Comparison of ENCODE assay signal across 7 cellular contexts in the genomic region with DNA sequence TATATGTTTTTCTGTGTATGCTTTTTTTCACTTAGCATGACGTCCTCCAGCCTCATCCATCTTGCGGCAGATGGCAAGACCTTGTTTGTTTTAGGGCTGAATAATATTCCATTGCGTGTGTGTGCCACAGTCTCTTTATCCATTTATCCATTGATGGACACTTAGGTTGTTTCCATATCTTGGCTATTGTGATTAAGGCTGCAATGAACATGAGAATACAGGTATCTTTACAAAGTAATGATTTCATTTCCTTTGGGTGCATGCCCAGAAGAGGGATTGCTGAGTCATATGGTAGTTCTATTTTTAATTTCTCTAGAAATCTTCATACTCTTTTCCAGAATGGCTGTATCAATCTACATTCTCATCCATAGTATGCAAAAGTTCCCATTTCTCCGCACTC.
DNase-seq lines count a peak whose midpoint lies in the region; ATAC-seq and TF ChIP-seq lines count a peak whose summit lies in the region.
"Not testable (repeated sequence)": the region's sequence is repeated elsewhere in the genome, so short reads cannot be mapped to it uniquely, and the experiment has no call there.

No MANE protein-coding gene starts in this region.

- intact Hi-C loops in Panc1 (cut with micrococcal nuclease; ENCODE audit: unreplicated experiment): not testable (repeated sequence)

- not testable (repeated sequence) for H3K4me3 ChIP-seq in GM23248; Panc1 (ENCODE audit: low read depth in 2 of 2, low read length in 2 of 2); astrocyte of the spinal cord (ENCODE audit: low read depth, low read length); epithelial cell of esophagus (ENCODE audit: low read length); fibroblast of the aortic adventitia (ENCODE audit: low read depth, low read length)

- POLR2A ChIA-PET in Panc1 (lab: Charles Lee); WTC11 (lab: Charles Lee): not testable (repeated sequence)

- WGBS in GM23248 (ENCODE audit: low coverage in 1 of 2, low lambda C conversion rate in 2 of 2, missing lambda C conversion rate in 2 of 2), 2 experiments: 80 to 88% methylated on average over 4 of the region's 4 CpGs

- not testable (repeated sequence) for H3K9me2 ChIP-seq in GM23248 (ENCODE audit: insufficient read depth)

- ATAC-seq in Panc1, WTC11: not testable (repeated sequence)

- H3K27me3 Mint-ChIP-seq in WTC11 (ENCODE audit: low read depth): not testable (repeated sequence)

- H3K9me3 ChIP-seq in GM23248 (ENCODE audit: low read depth); Panc1 (ENCODE audit: control insufficient read depth, insufficient read depth, low read depth, low read length): not testable (repeated sequence)

- peaks cover 43% of the 10 kb centered on the region for H3K4me1 Mint-ChIP-seq in WTC11

- not testable (repeated sequence) for H3K27ac ChIP-seq in GM23248; Panc1 (ENCODE audit: low read length)

- not testable (repeated sequence) for H3K9ac ChIP-seq in GM23248

- peak overlapping the region; percentile 74; the same call in 1 of the 2 replicates for H3K27ac Mint-ChIP-seq in WTC11

- not testable (repeated sequence) for H3F3A ChIP-seq in GM23248 (ENCODE audit: insufficient read depth)

- H2AFZ ChIP-seq in GM23248: not testable (repeated sequence)

- TF ChIP-seq CTCF in Panc1 (IDR thresholded peaks at IDR 0.05); WTC11 (IDR thresholded peaks at IDR 0.05); astrocyte of the spinal cord (IDR thresholded peaks at IDR 0.05; ENCODE audit: low read depth, low read length); epithelial cell of esophagus (IDR thresholded peaks at IDR 0.05; ENCODE audit: insufficient read depth, low read depth, low read length, missing control alignments); fibroblast of the aortic adventitia (IDR thresholded peaks at IDR 0.05; ENCODE audit: insufficient read depth, low read length): not testable (repeated sequence)

- not testable (repeated sequence) for H3K4me2 ChIP-seq in GM23248 (ENCODE audit: unreplicated experiment)

- H3K79me2 ChIP-seq in GM23248 (ENCODE audit: insufficient read depth): not testable (repeated sequence)

- CTCF ChIA-PET in Panc1 (lab: Charles Lee); WTC11 (lab: Charles Lee): not testable (repeated sequence)

- not testable (repeated sequence) for H4K20me1 ChIP-seq in GM23248 (ENCODE audit: insufficient read depth)

- H3K9me3 Mint-ChIP-seq in WTC11: not testable (repeated sequence)

- H3K36me3 ChIP-seq in GM23248 (ENCODE audit: low read depth); Panc1 (ENCODE audit: control insufficient read depth, insufficient read depth, low read length): not testable (repeated sequence)

- not testable (repeated sequence) for BruUV-seq in Panc1 (replicated peaks; lab: Mats Ljungman, UMichigan)

- H3K27me3 ChIP-seq in GM23248 (replicated peaks; ENCODE audit: insufficient read depth); Panc1 (ENCODE audit: control insufficient read depth, insufficient read depth, low read length): not testable (repeated sequence)

- H3K36me3 Mint-ChIP-seq in WTC11: not testable (repeated sequence)

- DNase-seq in GM23248 (peak; percentile 65), M059J (ENCODE audit: low read depth) (peak; percentile 44), Panc1 (ENCODE audit: low read depth, low spot score) (peak; percentile 7), astrocyte of the spinal cord (ENCODE audit: low read depth, low spot score) (peak; percentile 27), epithelial cell of esophagus (ENCODE audit: low read depth) (peak; percentile 24), fibroblast of the aortic adventitia (ENCODE audit: low read depth) (peak; percentile 87)
- not testable (repeated sequence) for DNase-seq in WTC11 (ENCODE audit: low spot score)

- not testable (repeated sequence) for H3K4me3 Mint-ChIP-seq in WTC11

- in situ Hi-C loops in GM23248 (cut with MboI); Panc1 (cut with HindIII; ENCODE audit: low pct_unique_long_range_greater_than_20kb, low sequenced_read_pairs); astrocyte of the spinal cord (cut with HindIII; ENCODE audit: low sequenced_read_pairs): not testable (repeated sequence)

- not testable (repeated sequence) for H3K4me1 ChIP-seq in GM23248 (ENCODE audit: insufficient read depth); Panc1 (ENCODE audit: control insufficient read depth, insufficient read depth, low read length)
